In genomic region chr5:176185133-176185733, GRCh38 we compare ENCODE assay signal across 15 cellular contexts. TPM values are rescaled to one million over a fixed set of nuclear protein-coding genes. Genes with fewer than 3 reads are reported as not detected.
DNase-seq lines count a peak whose midpoint lies in the region; ATAC-seq and TF ChIP-seq lines count a peak whose summit lies in the region.
"Had no signal": no experiment of that assay in that cellular context is flagged by ENCODE, and none has a peak within 500 bp of the region (broad histone marks: within the 10 kb centered on the region; RNA-seq: fewer than 3 reads in every experiment).

No MANE protein-coding gene starts in this region.

- DNase-seq in NCI-H1417 (lab: John Stamatoyannopoulos, UW) (peak in 2 of 3 experiments; percentile 1 to 25), NCI-H1417 treated with DMSO at 0.1 percent for 48 hours (lab: John Stamatoyannopoulos, UW) (no peak), NCI-H2029 (lab: John Stamatoyannopoulos, UW) (peak; percentile 74), mesenteric fat pad (ENCODE audit: low spot score) (peak; percentile 30), mucosa of descending colon (no peak)
- DNase-seq: activated CD4-positive, CD25-positive, alpha-beta regulatory T cell treated with anti-CD3 and anti-CD28 coated beads, Interleukin-2, amount 50 U/mL, for 72 hours; activated naive CD8-positive, alpha-beta T cell treated with anti-CD3 and anti-CD28 coated beads, Interleukin-2, amount 50 U/mL, for 24 hours; left colon; NCI-H1105 treated with DMSO at 0.1 percent for 48 hours; NCI-H345; transverse colon had no signal

- no peaks in the 10 kb centered on the region for H3K36me3 ChIP-seq in mucosa of descending colon (ENCODE audit: low read depth)
- H3K36me3 ChIP-seq: transverse colon had no signal

- H3K4me3 ChIP-seq in mucosa of descending colon: no peak overlapping the region
- H3K4me3 ChIP-seq: transverse colon had no signal

- H3K9me3 ChIP-seq in mucosa of descending colon: no peaks in the 10 kb centered on the region
- H3K9me3 ChIP-seq: transverse colon had no signal

- no peaks in the 10 kb centered on the region for H3K4me1 ChIP-seq in mucosa of descending colon (ENCODE audit: low read depth)
- H3K4me1 ChIP-seq: transverse colon had no signal

- intact Hi-C loops in mucosa of descending colon (cut with DNase I, micrococcal nuclease): no loop called here

- no peak for TF ChIP-seq CTCF in mucosa of descending colon (IDR thresholded peaks at IDR 0.05)

- peak; percentile 71 for ATAC-seq in SK-N-SH treated with all-trans-retinoic acid at 6 μM for 48 hours
- no peak for ATAC-seq in mucosa of descending colon
- no peak for ATAC-seq in HG03175 (IDR thresholded peaks at IDR 0.05; ENCODE audit: unreplicated experiment)
- ATAC-seq in GM21360 (IDR thresholded peaks at IDR 0.05; ENCODE audit: unreplicated experiment): no peak
- ATAC-seq: activated naive CD8-positive, alpha-beta T cell treated with anti-CD3 and anti-CD28 coated beads, Interleukin-2, amount 50 U/mL, for 24 hours; left colon; stimulated activated memory B cell treated with anti-CD40 and anti-IgM and Interleukin-4, amounts not matched to agents 10 μg/mL and 1 μg/mL and 100 μg/mL, for 72 hours had no signal

TF ChIP-seq in SK-N-SH treated with all-trans-retinoic acid at 6 μM for 48 hours, 23 proteins besides CTCF, POLR2A, EP300 and RAD21:
- TF ChIP-seq ISL1 (CRISPR knock-in tag; IDR thresholded peaks at IDR 0.05): no peak
- no peak for TF ChIP-seq TSHZ2 (CRISPR knock-in tag; IDR thresholded peaks at IDR 0.05)
TF ChIP-seq in SK-N-SH treated with all-trans-retinoic acid at 6 μM for 48 hours: peak in this region for 0.

RNA-seq across cellular contexts. Expression of gene SIMC1, which starts 53.0 kb away (rescaled TPM):
- total RNA-seq in mesenteric fat pad (11.5 TPM), mucosa of descending colon (10 to 100 TPM; 22.5 to 26.7 (median 26.0) TPM)

Comparison
In these comparisons a context has a peak if more than half of its experiments do, and no peak if none do; other contexts are left out.
1. DNase-seq: peak in NCI-H1417 (2 of 3), NCI-H2029 (single experiment) and mesenteric fat pad (single experiment); none in NCI-H1417 treated with DMSO at 0.1 percent for 48 hours (single experiment) and mucosa of descending colon (0 of 3).